Comparison of ENCODE assay signal across 17 cellular contexts in the genomic region with DNA sequence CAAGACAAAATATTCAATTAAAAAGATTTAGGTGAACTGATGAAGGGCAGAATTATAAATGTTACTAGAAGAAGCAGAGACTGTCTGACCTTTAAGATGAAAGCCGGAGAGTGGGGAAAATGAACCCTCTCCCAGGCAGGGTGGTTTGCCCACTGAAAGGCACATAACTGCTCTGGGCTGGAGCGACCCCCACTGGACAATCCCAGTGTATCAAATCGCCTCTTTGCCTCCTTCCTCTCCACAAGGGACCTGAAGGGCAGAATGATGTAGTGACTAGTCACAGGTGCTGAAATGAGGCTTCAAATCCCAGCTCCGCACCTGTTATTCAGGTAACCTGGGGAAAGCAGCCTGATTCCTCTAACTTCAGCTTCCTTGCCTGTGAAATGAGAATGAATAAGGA.
DNase-seq lines count a peak whose midpoint lies in the region; ATAC-seq, FAIRE-seq and TF ChIP-seq lines count a peak whose summit lies in the region.
"Had no signal": no experiment of that assay in that cellular context is flagged by ENCODE, and none has a peak within 500 bp of the region (broad histone marks: within the 10 kb centered on the region; RNA-seq: fewer than 3 reads in every experiment).

No MANE protein-coding gene starts in this region.

- no peaks in the 10 kb centered on the region for H4K20me1 ChIP-seq in HepG2 (ENCODE audit: insufficient read depth, low read length)
- H4K20me1 ChIP-seq: BLaER1 had no signal

- H3K4me1 Mint-ChIP-seq in activated T-cell treated with anti-CD3 and anti-CD28 coated beads, Interleukin-2, amount 50 U/mL, for 4 hours (ENCODE audit: low read depth), result no peaks in the 10 kb centered on the region

- TF ChIP-seq EP300 in HepG2 (IDR thresholded peaks at IDR 0.05; ENCODE audit: low read depth in 2 of 2, low read length in 2 of 2) (no peak), HepG2 (CRISPR knock-in tag; IDR thresholded peaks at IDR 0.05; ENCODE audit: borderline replicate concordance) (no peak)

- H3K79me2 ChIP-seq in HepG2 (ENCODE audit: insufficient read depth, low read length), result no peaks in the 10 kb centered on the region

- intact Hi-C loops in HepG2 (cut with micrococcal nuclease; ENCODE audit: unreplicated experiment), result no loop called here
- intact Hi-C loops in right lobe of liver (cut with DNase I), result no loop called here

- 0 out of 2 replicates have a peak, but pooled peaks have one; percentile 24 for TF ChIP-seq CTCF in HepG2 (CRISPR knock-in tag; IDR thresholded peaks at IDR 0.05)
- no peak for TF ChIP-seq CTCF in right lobe of liver (IDR thresholded peaks at IDR 0.05)
- TF ChIP-seq CTCF in NB4 (IDR thresholded peaks at IDR 0.05; ENCODE audit: low read depth, low read length), result peak; percentile 38
- peak; percentile 7 for TF ChIP-seq CTCF in choroid plexus epithelial cell (conservative IDR thresholded peaks at IDR 0.05; ENCODE audit: low read depth, low read length)

- FAIRE-seq in HepG2 (lab: Jason Lieb, UNC), result no peak
- FAIRE-seq: frontal cortex, G401.6 had no signal

- H3K36me3 ChIP-seq in HepG2 (replicated peaks in 1 of 2; ENCODE audit: control insufficient read depth in 1 of 2, insufficient read depth in 2 of 2, low read length in 2 of 2) (no peaks in the 10 kb centered on the region), right lobe of liver (no peaks in the 10 kb centered on the region)
- H3K36me3 ChIP-seq: adrenal gland, BLaER1 had no signal

- 9% methylated on average over 4 of the region's 4 CpGs for WGBS in HepG2 (ENCODE audit: low lambda C conversion rate)
- 29% methylated on average over 3 of the region's 4 CpGs for WGBS in right lobe of liver (ENCODE audit: insufficient coverage, low coverage, low lambda C conversion rate, missing lambda C conversion rate)

- in situ Hi-C loops in HepG2 (cut with HindIII; ENCODE audit: extremely low pct_ligation_motif_present, low pct_unique_long_range_greater_than_20kb), result no loop called here

- H3K27ac ChIP-seq in HepG2 (ENCODE audit: extremely low read length, insufficient read depth, low read length) (no peak overlapping the region), right lobe of liver (no peak overlapping the region)
- H3K27ac ChIP-seq: adrenal gland, BLaER1 had no signal

- CTCF ChIA-PET in HepG2 (lab: Yijun Ruan, JAX; ENCODE audit: low intra/inter-chr PET ratio, low total read pairs), result no interaction called here

- H3K4me1 ChIP-seq in HepG2 (ENCODE audit: insufficient read depth, low read length) (no peaks in the 10 kb centered on the region), right lobe of liver (no peaks in the 10 kb centered on the region)
- H3K4me1 ChIP-seq: adrenal gland had no signal

- H3K27me3 ChIP-seq in HepG2 (ENCODE audit: control insufficient read depth in 1 of 2, insufficient read depth in 2 of 2, low read length in 2 of 2), result peaks cover 3 to 68% of the 10 kb centered on the region in 2 experiments; a peak in 3 of 5 replicates
- no peaks in the 10 kb centered on the region for H3K27me3 ChIP-seq in right lobe of liver
- H3K27me3 ChIP-seq: adrenal gland, BLaER1 had no signal

- H3K9me3 Mint-ChIP-seq in activated T-cell treated with anti-CD3 and anti-CD28 coated beads, Interleukin-2, amount 50 U/mL, for 4 hours, result no peaks in the 10 kb centered on the region

- DNase-seq in HepG2 (ENCODE audit: low spot score), result no peak
- DNase-seq in right lobe of liver, result no peak
- DNase-seq in NB4 (ENCODE audit: low read depth), result peak; percentile 26
- no peak for DNase-seq in choroid plexus epithelial cell (ENCODE audit: low read depth)
- no peak for DNase-seq in activated T-cell treated with anti-CD3 and anti-CD28 coated beads, Interleukin-2, amount 50 U/mL, for 4 hours
- no peak for DNase-seq in NCI-H2171 treated with DMSO at 0.1 percent for 48 hours (lab: John Stamatoyannopoulos, UW)
- DNase-seq: activated CD4-positive, CD25-positive, alpha-beta regulatory T cell treated with anti-CD3 and anti-CD28 coated beads, Interleukin-2, amount 50 U/mL, for 72 hours; activated T-cell treated with anti-CD3 and anti-CD28 coated beads, Interleukin-2, amount 50 U/mL, for 1 hour; adrenal gland; NCI-H187; right cardiac atrium; stimulated activated naive CD8-positive, alpha-beta T cell treated with anti-CD3 and anti-CD28 coated beads, Interleukin-15, Interleukin-2, amounts not matched to agents 100 U/mL and 50 U/mL, for 24 hours had no signal

- no peak for ATAC-seq in HepG2
- no peak for ATAC-seq in right lobe of liver
- no peak for ATAC-seq in activated T-cell treated with anti-CD3 and anti-CD28 coated beads, Interleukin-2, amount 50 U/mL, for 4 hours
- ATAC-seq in HG02852 (IDR thresholded peaks at IDR 0.05; ENCODE audit: unreplicated experiment), result no peak
- ATAC-seq in HG03432 (IDR thresholded peaks at IDR 0.05; ENCODE audit: unreplicated experiment), result no peak
- ATAC-seq: right cardiac atrium; stimulated activated naive CD8-positive, alpha-beta T cell treated with anti-CD3 and anti-CD28 coated beads, Interleukin-15, Interleukin-2, amounts not matched to agents 100 U/mL and 50 U/mL, for 24 hours had no signal

- peaks cover 16% of the 10 kb centered on the region for H3K27me3 Mint-ChIP-seq in activated T-cell treated with anti-CD3 and anti-CD28 coated beads, Interleukin-2, amount 50 U/mL, for 4 hours (ENCODE audit: low read depth)

- H3K36me3 Mint-ChIP-seq in activated T-cell treated with anti-CD3 and anti-CD28 coated beads, Interleukin-2, amount 50 U/mL, for 4 hours (ENCODE audit: insufficient read depth), result no peaks in the 10 kb centered on the region

- no peak overlapping the region for H3K4me2 ChIP-seq in HepG2 (ENCODE audit: low read depth, low read length)
- H3K4me2 ChIP-seq: BLaER1 had no signal

- no peak for TF ChIP-seq POLR2A in HepG2 (IDR thresholded peaks at IDR 0.05; ENCODE audit: insufficient read depth in 1 of 2, low read depth in 2 of 2, low read length in 2 of 2)
- no peak for TF ChIP-seq POLR2A in right lobe of liver (IDR thresholded peaks at IDR 0.05)
- TF ChIP-seq POLR2A in NB4 (IDR thresholded peaks at IDR 0.05; ENCODE audit: extremely low read depth, insufficient read length), result no peak

- no TSS peak for BruUV-seq in HepG2 (replicated peaks; lab: Mats Ljungman, UMichigan)

- H3K9me3 ChIP-seq in HepG2 (ENCODE audit: low read length) (0 out of 2 replicates have a peak, but pooled peaks cover 1% of the 10 kb centered on the region), right lobe of liver (no peaks in the 10 kb centered on the region)
- H3K9me3 ChIP-seq: adrenal gland, BLaER1 had no signal

- POLR2A ChIA-PET in HepG2 (lab: Yijun Ruan, JAX), result no interaction called here

- H2AFZ ChIP-seq in HepG2 (ENCODE audit: low read length), result no peak overlapping the region

- no peak overlapping the region for H3K4me3 Mint-ChIP-seq in activated T-cell treated with anti-CD3 and anti-CD28 coated beads, Interleukin-2, amount 50 U/mL, for 4 hours

- no peak for TF ChIP-seq RAD21 in HepG2 (CRISPR knock-in tag; IDR thresholded peaks at IDR 0.05)

- no peak overlapping the region for H3K9ac ChIP-seq in HepG2 (ENCODE audit: insufficient read depth, low read depth, low read length)
- H3K9ac ChIP-seq: BLaER1 had no signal

- H3K4me3 ChIP-seq in HepG2 (replicated peaks in 1 of 3; ENCODE audit: insufficient read depth in 1 of 3, low read depth in 2 of 3, low read length in 3 of 3) (no peak overlapping the region), right lobe of liver (no peak overlapping the region), NB4 (ENCODE audit: low read depth, low read length) (no peak overlapping the region), choroid plexus epithelial cell (ENCODE audit: low read depth, low read length) (no peak overlapping the region)
- H3K4me3 ChIP-seq: adrenal gland, BLaER1 had no signal

TF ChIP-seq in HepG2, 621 proteins besides CTCF, POLR2A, EP300 and RAD21:
- TF ChIP-seq ZNF737 (CRISPR knock-in tag; IDR thresholded peaks at IDR 0.05; ENCODE audit: borderline replicate concordance), result no peak
- TF ChIP-seq ZEB1 (IDR thresholded peaks at IDR 0.05; ENCODE audit: insufficient replicate concordance, low read depth), result no peak
- no peak for TF ChIP-seq ZNF563 (CRISPR knock-in tag; IDR thresholded peaks at IDR 0.05)
- no peak for TF ChIP-seq NRL (CRISPR knock-in tag; IDR thresholded peaks at IDR 0.05; ENCODE audit: borderline replicate concordance)
- TF ChIP-seq TRIM24 (CRISPR knock-in tag; IDR thresholded peaks at IDR 0.05), result no peak
- TF ChIP-seq ZNF841 (CRISPR knock-in tag; IDR thresholded peaks at IDR 0.05; ENCODE audit: borderline replicate concordance), result no peak
- no peak for TF ChIP-seq SYNCRIP (IDR thresholded peaks at IDR 0.05; ENCODE audit: insufficient read depth, low read depth, low read length)

Comparison
In these comparisons a context has a peak if more than half of its experiments do, and no peak if none do; other contexts are left out.
1. CTCF ChIP-seq: peak in HepG2 (single experiment), NB4 (single experiment) and choroid plexus epithelial cell (single experiment); none in right lobe of liver (0 of 4).